Comparison of ENCODE assay signal across 8 cellular contexts in the genomic region with DNA sequence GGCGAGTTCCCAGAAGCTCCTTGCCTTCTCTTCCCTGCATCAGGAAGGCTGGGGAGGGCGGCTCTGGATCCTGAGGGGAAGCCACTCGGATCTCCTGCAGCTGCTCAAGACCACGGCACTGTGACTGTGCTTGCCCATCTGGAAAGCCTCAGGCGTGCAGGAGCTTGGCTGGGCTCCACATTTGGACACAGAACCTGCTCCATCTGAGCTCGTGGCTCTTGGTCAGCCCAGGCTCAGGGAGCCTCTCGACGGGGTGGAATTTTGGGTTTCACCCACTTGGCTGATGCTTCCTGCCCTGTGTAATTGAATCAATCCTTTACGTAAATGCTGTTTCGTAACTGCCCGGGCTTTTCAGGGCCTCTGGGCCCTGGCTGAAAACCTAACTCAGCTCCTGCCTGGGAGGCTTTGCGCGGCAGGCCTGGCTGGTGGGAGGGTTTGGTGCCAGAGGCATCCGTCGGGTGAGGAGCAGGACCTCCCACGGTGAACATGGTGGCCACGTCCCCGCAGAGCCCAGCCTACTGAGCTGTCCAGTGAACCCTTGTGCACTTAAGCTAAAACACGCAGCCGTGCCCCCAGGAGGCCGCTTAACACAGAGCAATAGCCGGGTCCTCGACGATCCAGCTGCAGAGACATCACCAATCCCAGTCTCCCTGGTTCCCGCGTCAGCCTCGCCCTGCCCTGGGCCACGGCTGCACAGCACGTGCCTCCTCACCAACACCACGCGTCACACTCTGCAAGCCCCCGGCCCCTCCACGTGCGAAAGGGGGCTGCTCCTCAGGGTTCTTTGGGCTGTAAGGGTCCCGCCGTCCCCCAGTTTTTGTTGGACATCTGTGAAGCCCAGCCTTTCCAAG.
A peak's percentile ranks its signal among the peaks of the same experiment; 100 is the strongest.
DNase-seq lines count a peak whose midpoint lies in the region; ATAC-seq and TF ChIP-seq lines count a peak whose summit lies in the region.

No MANE protein-coding gene starts in this region.

- WGBS in lung, 2 donors, result 75% methylated on average over 36 of the region's 36 CpGs
- 66% methylated on average over 25 of the region's 36 CpGs for WGBS in suprapubic skin

- H3K27ac ChIP-seq in coronary artery (peak overlapping the region in 1 of 2 donors; percentile 26), lung (ENCODE audit: low read depth in 1 of 2, low read length in 1 of 2) (peak overlapping the region in 1 of 2 donors; percentile 9), suprapubic skin (peak overlapping the region; percentile 66)

- TF ChIP-seq POLR2A in suprapubic skin (IDR thresholded peaks at IDR 0.05), result no peak

- H3K4me1 ChIP-seq in lung (ENCODE audit: control insufficient read depth in 2 of 2, insufficient read depth in 2 of 2, low read length in 2 of 2) (peaks cover 0 to 3% of the 10 kb centered on the region in 2 donors), suprapubic skin (peaks cover 14% of the 10 kb centered on the region)

- H3K36me3 ChIP-seq in MG63 (no peaks in the 10 kb centered on the region), lung (ENCODE audit: control insufficient read depth in 2 of 2, insufficient read depth in 2 of 2, low read length in 2 of 2) (no peaks in the 10 kb centered on the region), suprapubic skin (no peaks in the 10 kb centered on the region)

- no peak overlapping the region for H3K4me3 ChIP-seq in MG63
- H3K4me3 ChIP-seq in coronary artery, result no peak overlapping the region
- no peak overlapping the region for H3K4me3 ChIP-seq in lung
- no peak overlapping the region for H3K4me3 ChIP-seq in suprapubic skin

- H3K4me3 Mint-ChIP-seq in T-helper 2 cell treated with Interferon-gamma antibody and Interleukin-4, amounts not matched to agents 5 μg/mL and 100 μg/mL, for 36 hours, result no peak overlapping the region

- H3K36me3 Mint-ChIP-seq in T-helper 2 cell treated with Interferon-gamma antibody and Interleukin-4, amounts not matched to agents 5 μg/mL and 100 μg/mL, for 36 hours (ENCODE audit: low read depth), result no peaks in the 10 kb centered on the region

- ATAC-seq in lung (ENCODE audit: insufficient read depth, low FRiP score) (peak; percentile 56), HG02840 (IDR thresholded peaks at IDR 0.05; ENCODE audit: low FRiP score, unreplicated experiment) (no peak)

- no peaks in the 10 kb centered on the region for H3K27me3 ChIP-seq in MG63
- no peaks in the 10 kb centered on the region for H3K27me3 ChIP-seq in lung (ENCODE audit: control insufficient read depth, insufficient read depth)
- peaks cover 13% of the 10 kb centered on the region for H3K27me3 ChIP-seq in suprapubic skin

- TF ChIP-seq CTCF in coronary artery (IDR thresholded peaks at IDR 0.05) (no peak), lung (IDR thresholded peaks at IDR 0.05; ENCODE audit: control extremely low read depth, extremely low read depth) (no peak), suprapubic skin (IDR thresholded peaks at IDR 0.05) (no peak)

- H3K4me1 Mint-ChIP-seq in T-helper 2 cell treated with Interferon-gamma antibody and Interleukin-4, amounts not matched to agents 5 μg/mL and 100 μg/mL, for 36 hours (ENCODE audit: low read depth), result no peaks in the 10 kb centered on the region

- no peaks in the 10 kb centered on the region for H3K9me3 Mint-ChIP-seq in T-helper 2 cell treated with Interferon-gamma antibody and Interleukin-4, amounts not matched to agents 5 μg/mL and 100 μg/mL, for 36 hours

- H3K27ac Mint-ChIP-seq in T-helper 2 cell treated with Interferon-gamma antibody and Interleukin-4, amounts not matched to agents 5 μg/mL and 100 μg/mL, for 36 hours, result no peak overlapping the region

- DNase-seq in MG63 (peak; percentile 87), coronary artery (ENCODE audit: low spot score) (peak; percentile 87), lung (ENCODE audit: low spot score) (peak; percentile 60), suprapubic skin (ENCODE audit: low spot score in 2 of 2) (peak; percentile 89 to 94), GM19240 (ENCODE audit: insufficient read length, low spot score) (no peak)
- no peak for DNase-seq in T-helper 2 cell treated with Interferon-gamma antibody and Interleukin-4, amounts not matched to agents 5 μg/mL and 100 μg/mL, for 36 hours (ENCODE audit: low spot score)
- DNase-seq in stimulated activated CD4-positive, alpha-beta T cell treated with anti-CD3 and anti-CD28 coated beads, Interleukin-12 subunit alpha, Interleukin-12 subunit beta, amount 100 ng/mL, for 4 hours, result no peak

- H3K9me3 ChIP-seq in MG63, result no peaks in the 10 kb centered on the region
- H3K9me3 ChIP-seq in lung (ENCODE audit: control insufficient read depth in 2 of 2, insufficient read depth in 1 of 2, low read length in 1 of 2), result peaks cover 0 to 2% of the 10 kb centered on the region in 2 donors
- H3K9me3 ChIP-seq in suprapubic skin, result no peaks in the 10 kb centered on the region

- H3K27me3 Mint-ChIP-seq in T-helper 2 cell treated with Interferon-gamma antibody and Interleukin-4, amounts not matched to agents 5 μg/mL and 100 μg/mL, for 36 hours (ENCODE audit: low read depth), result peaks cover 5% of the 10 kb centered on the region

- no peak for TF ChIP-seq EP300 in suprapubic skin (IDR thresholded peaks at IDR 0.05)

Comparison
In these comparisons a context has a peak if more than half of its experiments do, and no peak if none do; other contexts are left out.
1. DNase-seq: peak in MG63 (single experiment), coronary artery (single experiment), lung (single experiment) and suprapubic skin (2 of 2); none in GM19240 (single experiment), T-helper 2 cell treated with Interferon-gamma antibody and Interleukin-4, amounts not matched to agents 5 μg/mL and 100 μg/mL, for 36 hours (single experiment) and stimulated activated CD4-positive, alpha-beta T cell treated with anti-CD3 and anti-CD28 coated beads, Interleukin-12 subunit alpha, Interleukin-12 subunit beta, amount 100 ng/mL, for 4 hours (single experiment).